12 cellular contexts compared by ENCODE assay signal in genomic region chr19:19477705-19478383, GRCh38. TPM values are rescaled to one million over a fixed set of nuclear protein-coding genes. Genes with fewer than 3 reads are reported as not detected.
A peak's percentile ranks its signal among the peaks of the same experiment; 100 is the strongest.
DNase-seq lines count a peak whose midpoint lies in the region; ATAC-seq and TF ChIP-seq lines count a peak whose summit lies in the region.
"Had no signal": no experiment of that assay in that cellular context is flagged by ENCODE, and none has a peak within 500 bp of the region (broad histone marks: within the 10 kb centered on the region; RNA-seq: fewer than 3 reads in every experiment).

No MANE protein-coding gene starts in this region.

- 94 to 100% methylated on average over 9 to 10 of the region's 10 CpGs for WGBS in endodermal cell (ENCODE audit: insufficient coverage in 1 of 2, insufficient read length in 1 of 2), 2 experiments

- no TSS peak for BruUV-seq in Caco-2 (replicated peaks; lab: Mats Ljungman, UMichigan)

- H3K36me3 Mint-ChIP-seq in Caco-2 (ENCODE audit: insufficient read depth, unreplicated experiment) (peaks cover 55% of the 10 kb centered on the region), endodermal cell (ENCODE audit: low read depth) (peaks cover 21% of the 10 kb centered on the region), nephron (ENCODE audit: low read depth) (peaks cover 30% of the 10 kb centered on the region)

- H3K27me3 Mint-ChIP-seq in Caco-2 (ENCODE audit: insufficient read depth, unreplicated experiment): no peaks in the 10 kb centered on the region
- no peaks in the 10 kb centered on the region for H3K27me3 Mint-ChIP-seq in endodermal cell (ENCODE audit: insufficient read depth)
- H3K27me3 Mint-ChIP-seq in nephron (ENCODE audit: low read depth): no peaks in the 10 kb centered on the region

- no peaks in the 10 kb centered on the region for H3K4me1 ChIP-seq in Caco-2
- no peaks in the 10 kb centered on the region for H3K4me1 ChIP-seq in endodermal cell (ENCODE audit: control insufficient read depth, insufficient read depth, low read length)
- H3K4me1 ChIP-seq: foreskin keratinocyte had no signal

- H3K36me3 ChIP-seq in Caco-2 (ENCODE audit: control insufficient read depth, insufficient read depth, low read length): no peaks in the 10 kb centered on the region
- H3K36me3 ChIP-seq in endodermal cell (ENCODE audit: control insufficient read depth, insufficient read depth, low read length): peaks cover 47% of the 10 kb centered on the region

- no peak overlapping the region for H3K4me3 ChIP-seq in Caco-2 (ENCODE audit: low read depth, low read length)
- no peak overlapping the region for H3K4me3 ChIP-seq in endodermal cell (ENCODE audit: low read length)

- H3K27ac Mint-ChIP-seq in Caco-2 (ENCODE audit: unreplicated experiment) (peak overlapping the region; percentile 61), endodermal cell (peak overlapping the region; percentile 57), nephron (peak overlapping the region; percentile 7 to 88 (median 74))

- H3K9me3 Mint-ChIP-seq in Caco-2 (ENCODE audit: unreplicated experiment) (no peaks in the 10 kb centered on the region), endodermal cell (no peaks in the 10 kb centered on the region), nephron (no peaks in the 10 kb centered on the region)

- CTCF ChIA-PET in Caco-2 (lab: Charles Lee): no interaction called here

- DNase-seq in Caco-2: no peak
- DNase-seq in endodermal cell: no peak
- no peak for DNase-seq in A172 (ENCODE audit: low spot score)
- DNase-seq in midbrain (lab: John Stamatoyannopoulos, UW): no peak
- no peak for DNase-seq in activated gamma-delta T cell (lab: John Stamatoyannopoulos, UW)
- DNase-seq: C1 segment of cervical spinal cord; effector CD8-positive, alpha-beta T cell; foreskin keratinocyte; NCI-H446 treated with DMSO at 0.1 percent for 48 hours had no signal

- H3K9me3 ChIP-seq in Caco-2 (no peaks in the 10 kb centered on the region), endodermal cell (ENCODE audit: control insufficient read depth, low read length) (no peaks in the 10 kb centered on the region)

- no peaks in the 10 kb centered on the region for H3K27me3 ChIP-seq in Caco-2 (replicated peaks; ENCODE audit: control insufficient read depth, insufficient read depth, low read length)
- H3K27me3 ChIP-seq in endodermal cell (ENCODE audit: control insufficient read depth, insufficient read depth, low read length, poor library complexity, severe bottlenecking): no peaks in the 10 kb centered on the region
- H3K27me3 ChIP-seq: foreskin keratinocyte had no signal

- no peak overlapping the region for H3K4me3 Mint-ChIP-seq in Caco-2 (ENCODE audit: unreplicated experiment)
- no peak overlapping the region for H3K4me3 Mint-ChIP-seq in endodermal cell
- H3K4me3 Mint-ChIP-seq in nephron: peak overlapping the region in 2 of 3 experiments; percentile 75 to 84

- TF ChIP-seq CTCF in C4-2B (conservative IDR thresholded peaks at IDR 0.05) (no peak), Caco-2 (IDR thresholded peaks at IDR 0.05; ENCODE audit: insufficient read depth in 1 of 2, low read depth in 1 of 2, low read length in 1 of 2, severe bottlenecking in 1 of 2, unreplicated experiment in 1 of 2) (no peak), endodermal cell (conservative IDR thresholded peaks at IDR 0.05) (no peak), nephron (IDR thresholded peaks at IDR 0.05; ENCODE audit: unreplicated experiment in 3 of 3) (no peak)

- intact Hi-C loops in Caco-2 (cut with micrococcal nuclease; ENCODE audit: unreplicated experiment): no loop called here

- no peak for ATAC-seq in activated CD4-positive, CD25-positive, alpha-beta regulatory T cell treated with anti-CD3 and anti-CD28 coated beads, Interleukin-2, amount 50 U/mL, for 24 hours
- ATAC-seq: foreskin keratinocyte had no signal

- H3K4me1 Mint-ChIP-seq in Caco-2 (ENCODE audit: low read depth, unreplicated experiment) (peaks cover 10% of the 10 kb centered on the region), endodermal cell (peaks cover 11% of the 10 kb centered on the region), nephron (peaks cover 72% of the 10 kb centered on the region)

- peak overlapping the region; percentile 33 for H3K27ac ChIP-seq in C4-2B
- H3K27ac ChIP-seq in endodermal cell (ENCODE audit: low read depth, low read length): no peak overlapping the region
- H3K27ac ChIP-seq: foreskin keratinocyte had no signal

- H3K9ac ChIP-seq in endodermal cell (ENCODE audit: extremely low read depth, low read length, poor library complexity, severe bottlenecking): no peak overlapping the region

- POLR2A ChIA-PET in Caco-2 (lab: Charles Lee): no interaction called here

RNA-seq across cellular contexts. Expression of gene TSSK6, which starts 37.5 kb away (rescaled TPM):
- total RNA-seq in Caco-2 (2022) (3.1 and 3.8 TPM in 2 replicates), endodermal cell (1 to 10 TPM; 2.9 to 5.0 TPM)
- polyA plus RNA-seq in endodermal cell (2013, experiment 1 of 2): 3.5 TPM
- 2.5 TPM for polyA plus RNA-seq in endodermal cell (2013, experiment 2 of 2)
- 0.26 and 0.88 TPM in 2 replicates for total RNA-seq in A172 (2014; rRNA removed; shearing (Covaris generic))

RNA-seq across cellular contexts. Expression of gene NDUFA13, which starts 38.2 kb away (rescaled TPM):
- total RNA-seq in Caco-2 (2022) (345 and 355 TPM in 2 replicates), endodermal cell (100 to 1,000 TPM; 408 to 446 TPM)
- polyA plus RNA-seq in endodermal cell (2013, experiment 1 of 2): 206 TPM
- 187 TPM for polyA plus RNA-seq in endodermal cell (2013, experiment 2 of 2)
- total RNA-seq in A172 (2014; rRNA removed; shearing (Covaris generic)): 43.2 and 101 TPM in 2 replicates

RNA-seq across cellular contexts. Expression of gene YJEFN3, which starts 50.9 kb away (rescaled TPM):
- total RNA-seq in Caco-2 (2022): 6.7 and 8.1 TPM in 2 replicates
- 10 to 100 TPM in 1 of 2 donors, 1 to 10 TPM in 1; 7.3 to 12.6 TPM for total RNA-seq in endodermal cell
- polyA plus RNA-seq in endodermal cell (2013, experiment 1 of 2): 9.3 TPM
- polyA plus RNA-seq in endodermal cell (2013, experiment 2 of 2): 7.2 TPM
- 0.62 and 1.1 TPM in 2 replicates for total RNA-seq in A172 (2014; rRNA removed; shearing (Covaris generic))

Comparison
In these comparisons a context has a peak if more than half of its experiments do, and no peak if none do; other contexts are left out.
1. H3K4me3 Mint-ChIP-seq: peak in nephron (2 of 3); none in Caco-2 (single experiment) and endodermal cell (single experiment).
2. Peak in every context shown above with its lines, with median percentiles within 50 percentile points of each other: H3K27ac Mint-ChIP-seq.